ENCODE assay signal across 12 cellular contexts in genomic region chr2:189799531-189799930, GRCh38. TPM values are rescaled to one million over a fixed set of nuclear protein-coding genes. Genes with fewer than 3 reads are reported as not detected.
DNase-seq lines count a peak whose midpoint lies in the region; ATAC-seq, FAIRE-seq and TF ChIP-seq lines count a peak whose summit lies in the region.
"Had no signal": no experiment of that assay in that cellular context is flagged by ENCODE, and none has a peak within 500 bp of the region (broad histone marks: within the 10 kb centered on the region; RNA-seq: fewer than 3 reads in every experiment).

No MANE protein-coding gene starts in this region.

- no peak for FAIRE-seq in endothelial cell of umbilical vein (lab: Jason Lieb, UNC)
- FAIRE-seq in frontal cortex (lab: Jason Lieb, UNC) = no peak

- no peak overlapping the region for H3K4me2 ChIP-seq in endothelial cell of umbilical vein (ENCODE audit: insufficient read depth, low read length)

- no peak overlapping the region for H2AFZ ChIP-seq in endothelial cell of umbilical vein (ENCODE audit: low read depth, low read length)

- peaks cover 4% of the 10 kb centered on the region for H3K79me2 ChIP-seq in endothelial cell of umbilical vein (ENCODE audit: control insufficient read depth, insufficient read depth, low read length)

- TF ChIP-seq CTCF in endothelial cell of umbilical vein (IDR thresholded peaks at IDR 0.05; ENCODE audit: extremely low read depth in 1 of 2, insufficient read depth in 1 of 2, low read depth in 1 of 2, low read length in 2 of 2) (no peak), gastrocnemius medialis (IDR thresholded peaks at IDR 0.05 in 4 of 5, conservative IDR thresholded peaks at IDR 0.05 in 1 of 5) (no peak)

- H3K27me3 ChIP-seq in endothelial cell of umbilical vein (ENCODE audit: control insufficient read depth in 2 of 2, insufficient read depth in 2 of 2, low read length in 2 of 2) (no peaks in the 10 kb centered on the region), gastrocnemius medialis (no peaks in the 10 kb centered on the region)

- POLR2A ChIA-PET in endothelial cell of umbilical vein (lab: Charles Lee) = no interaction called here

- BruUV-seq in endothelial cell of umbilical vein (replicated peaks; lab: Mats Ljungman, UMichigan) = no TSS peak

- in situ Hi-C loops in gastrocnemius medialis (cut with MboI; ENCODE audit: low sequenced_read_pairs in 4 of 4) = loop anchor here in 3 of 4 donors (10.0 to 25.0 kb wide), 3 partner anchors 263 to 275 kb away; partner anchors contain the start of gene MSTN (in 2 of the 3)

- no peak for TF ChIP-seq POLR2A in endothelial cell of umbilical vein (IDR thresholded peaks at IDR 0.05; ENCODE audit: low read depth, low read length)
- TF ChIP-seq POLR2A in gastrocnemius medialis (IDR thresholded peaks at IDR 0.05) = no peak

- no peak overlapping the region for H3K27ac ChIP-seq in endothelial cell of umbilical vein (ENCODE audit: insufficient read depth, low read depth, low read length)
- H3K27ac ChIP-seq in gastrocnemius medialis = peak overlapping the region in 1 of 4 donors; percentile 15

- CTCF ChIA-PET in endothelial cell of umbilical vein (lab: Charles Lee) = interaction anchor here (0.9 to 2.7 kb wide), 18 partner anchors 8 to 515 kb away, joined by 3 to 51 read pairs (median 8); partner anchors contain the start of genes ANKAR, ASNSD1, MSTN and OSGEPL1

- H3K36me3 ChIP-seq in endothelial cell of umbilical vein (ENCODE audit: control insufficient read depth in 2 of 2, extremely low read depth in 1 of 2, insufficient read depth in 2 of 2, low read length in 2 of 2) = peaks cover 0 to 9% of the 10 kb centered on the region in 2 experiments
- H3K36me3 ChIP-seq in gastrocnemius medialis = peaks cover 0 to 20% of the 10 kb centered on the region in 2 donors

- no peaks in the 10 kb centered on the region for H3K9me1 ChIP-seq in endothelial cell of umbilical vein (replicated peaks; ENCODE audit: control insufficient read depth, extremely low read depth, insufficient read depth, low read length)

- intact Hi-C loops in endothelial cell of umbilical vein (cut with micrococcal nuclease) (no loop called here), gastrocnemius medialis (cut with DNase I; ENCODE audit: low total_unique reads) (loop anchor here (2.0 kb wide), 1 partner anchor 273 kb away; no protein-coding TSS in a partner anchor)

- H3K4me3 ChIP-seq in endothelial cell of umbilical vein (replicated peaks in 1 of 3; ENCODE audit: insufficient read depth in 1 of 3, low read depth in 1 of 3, low read length in 3 of 3) (no peak overlapping the region), gastrocnemius medialis (no peak overlapping the region)

- H3K4me1 ChIP-seq in endothelial cell of umbilical vein (ENCODE audit: control insufficient read depth, extremely low read depth, insufficient read depth, low read length) (no peaks in the 10 kb centered on the region), gastrocnemius medialis (peaks cover 17 to 27% of the 10 kb centered on the region in 2 donors)

- peak; percentile 66 to 82 for ATAC-seq in gastrocnemius medialis

- dilution Hi-C loops in endothelial cell of umbilical vein (cut with MboI; ENCODE audit: extremely low pct_ligation_motif_present, low sequenced_read_pairs) = no loop called here

- H3K9me3 ChIP-seq in endothelial cell of umbilical vein (replicated peaks; ENCODE audit: control insufficient read depth, insufficient read depth, low read length) (no peaks in the 10 kb centered on the region), gastrocnemius medialis (no peaks in the 10 kb centered on the region)

- H4K20me1 ChIP-seq in endothelial cell of umbilical vein (replicated peaks; ENCODE audit: control insufficient read depth, extremely low read depth, insufficient read depth, low read length) = no peaks in the 10 kb centered on the region

- DNase-seq in GM04504 (ENCODE audit: low read depth) = peak; percentile 34
- DNase-seq in RPMI7951 (ENCODE audit: low read depth) = peak; percentile 79
- peak; percentile 65 for DNase-seq in endothelial cell of umbilical vein (ENCODE audit: low read depth, low spot score)
- DNase-seq in gastrocnemius medialis = peak in 1 of 2 donors; percentile 45
- no peak for DNase-seq in HuH-7 (ENCODE audit: low spot score)
- DNase-seq in NCI-H1694 treated with DMSO at 0.1 percent for 48 hours (lab: John Stamatoyannopoulos, UW) = no peak
- no peak for DNase-seq in iPS-NIHi7 (ENCODE audit: extremely low spot score)
- DNase-seq in frontal cortex (ENCODE audit: low spot score in 2 of 2) = no peak
- DNase-seq: activated CD8-positive, alpha-beta memory T cell treated with anti-CD3 and anti-CD28 coated beads, Interleukin-2, amount 10 ng/mL, durations not matched to agents 7 days and 5 days; left cardiac atrium; NCI-H1436; stimulated activated CD4-positive, alpha-beta T cell treated with anti-CD3 and anti-CD28 coated beads, Interleukin-15, amount 100 ng/mL, for 24 hours had no signal

- no peak overlapping the region for H3K9ac ChIP-seq in endothelial cell of umbilical vein (replicated peaks; ENCODE audit: extremely low read depth, insufficient read depth, low read length)

TF ChIP-seq in endothelial cell of umbilical vein, 7 proteins besides CTCF, POLR2A, EP300 and RAD21:
- TF ChIP-seq POLR2AphosphoS5 (IDR thresholded peaks at IDR 0.05; ENCODE audit: insufficient read depth, low read depth, low read length) (no peak), JUN (IDR thresholded peaks at IDR 0.05; ENCODE audit: borderline replicate concordance, insufficient read depth, insufficient read length, low read depth) (peak; percentile 15), MYC (IDR thresholded peaks at IDR 0.05; ENCODE audit: low read depth, low read length) (no peak), GATA2 (IDR thresholded peaks at IDR 0.05; ENCODE audit: insufficient read depth, insufficient read length, low read depth, low read length) (no peak), FOS (IDR thresholded peaks at IDR 0.05; ENCODE audit: borderline replicate concordance, insufficient read depth, low read length) (peak; percentile 43), EZH2 (IDR thresholded peaks at IDR 0.05; ENCODE audit: borderline replicate concordance, low read depth, low read length, severe bottlenecking) (no peak)
- TF ChIP-seq, protein P1, sequence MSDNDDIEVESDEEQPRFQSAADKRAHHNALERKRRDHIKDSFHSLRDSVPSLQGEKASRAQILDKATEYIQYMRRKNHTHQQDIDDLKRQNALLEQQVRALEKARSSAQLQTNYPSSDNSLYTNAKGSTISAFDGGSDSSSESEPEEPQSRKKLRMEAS (IDR thresholded peaks at IDR 0.05; ENCODE audit: insufficient read depth, insufficient read length) = no peak

RNA-seq across cellular contexts. Expression of gene PMS1, which starts 15.3 kb away (rescaled TPM):
- total RNA-seq in RPMI7951 (2014; rRNA removed; shearing (Covaris generic)) = 27.3 and 30.3 TPM in 2 replicates
- total RNA-seq in endothelial cell of umbilical vein (27.8 and 28.4 TPM in 2 replicates), gastrocnemius medialis (10 to 100 TPM in 1 of 4 donors, 1 to 10 TPM in 3; 6.9 to 12.0 (median 8.8) TPM), frontal cortex (68.5 TPM)
- 4.9 and 6.6 TPM in 2 replicates for polyA plus RNA-seq in endothelial cell of umbilical vein
- polyA plus RNA-seq in endothelial cell of umbilical vein (2011; cell fraction: cytosol; rRNA removed) = 6.5 and 8.0 TPM in 2 replicates
- 20.9 and 28.1 TPM in 2 replicates for polyA plus RNA-seq in endothelial cell of umbilical vein (2011; cell fraction: nucleus; rRNA removed)
- polyA plus RNA-seq in endothelial cell of umbilical vein (2012) = 12.3 and 13.6 TPM in 2 replicates
- 17.9 and 24.2 TPM in 2 replicates for polyA minus RNA-seq in endothelial cell of umbilical vein
- 8.7 TPM for polyA minus RNA-seq in endothelial cell of umbilical vein (2011; cell fraction: cytosol; rRNA and poly(A)+ RNA removed)
- polyA minus RNA-seq in endothelial cell of umbilical vein (2011; cell fraction: nucleus; rRNA and poly(A)+ RNA removed) = 18.3 and 34.5 TPM in 2 replicates

RNA-seq across cellular contexts. Expression of gene ORMDL1, which starts 15.4 kb away (rescaled TPM):
- 75.7 and 84.3 TPM in 2 replicates for total RNA-seq in RPMI7951 (2014; rRNA removed; shearing (Covaris generic))
- total RNA-seq in endothelial cell of umbilical vein (58.0 and 63.3 TPM in 2 replicates), gastrocnemius medialis (10 to 100 TPM; 13.3 to 38.9 (median 23.7) TPM), frontal cortex (45.2 TPM)
- polyA plus RNA-seq in endothelial cell of umbilical vein = 51.7 and 54.5 TPM in 2 replicates
- polyA plus RNA-seq in endothelial cell of umbilical vein (2011; cell fraction: cytosol; rRNA removed) = 36.2 and 40.5 TPM in 2 replicates
- polyA plus RNA-seq in endothelial cell of umbilical vein (2011; cell fraction: nucleus; rRNA removed) = 383 and 483 TPM in 2 replicates
- 59.1 and 66.8 TPM in 2 replicates for polyA plus RNA-seq in endothelial cell of umbilical vein (2012)
- polyA minus RNA-seq in endothelial cell of umbilical vein = 37.4 and 41.2 TPM in 2 replicates
- 11.5 TPM for polyA minus RNA-seq in endothelial cell of umbilical vein (2011; cell fraction: cytosol; rRNA and poly(A)+ RNA removed)
- polyA minus RNA-seq in endothelial cell of umbilical vein (2011; cell fraction: nucleus; rRNA and poly(A)+ RNA removed) = 59.3 and 110 TPM in 2 replicates

RNA-seq across cellular contexts. Expression of gene OSGEPL1, which starts 36.9 kb away (rescaled TPM):
- 19.7 and 27.6 TPM in 2 replicates for total RNA-seq in RPMI7951 (2014; rRNA removed; shearing (Covaris generic))
- 5.4 and 5.9 TPM in 2 replicates for total RNA-seq in endothelial cell of umbilical vein
- 2.2 and 2.7 TPM in 2 replicates for polyA plus RNA-seq in endothelial cell of umbilical vein
- polyA plus RNA-seq in endothelial cell of umbilical vein (2011; cell fraction: cytosol; rRNA removed) = 3.3 and 3.6 TPM in 2 replicates
- 5.8 and 6.3 TPM in 2 replicates for polyA plus RNA-seq in endothelial cell of umbilical vein (2011; cell fraction: nucleus; rRNA removed)
- polyA plus RNA-seq in endothelial cell of umbilical vein (2012) = 5.9 and 6.7 TPM in 2 replicates
- polyA minus RNA-seq in endothelial cell of umbilical vein = 1.3 and 5.9 TPM in 2 replicates
- polyA minus RNA-seq in endothelial cell of umbilical vein (2011; cell fraction: cytosol; rRNA and poly(A)+ RNA removed) = 2.5 TPM
- 4.7 and 5.8 TPM in 2 replicates for polyA minus RNA-seq in endothelial cell of umbilical vein (2011; cell fraction: nucleus; rRNA and poly(A)+ RNA removed)
- 10 to 100 TPM in 1 of 4 donors, 1 to 10 TPM in 3; 2.1 to 15.6 (median 6.5) TPM for total RNA-seq in gastrocnemius medialis
- total RNA-seq in frontal cortex = 26.1 TPM

Comparison
In these comparisons a context has a peak if more than half of its experiments do, and no peak if none do; other contexts are left out.
1. DNase-seq: peak in GM04504 (single experiment), RPMI7951 (single experiment) and endothelial cell of umbilical vein (single experiment); none in HuH-7 (single experiment), NCI-H1694 treated with DMSO at 0.1 percent for 48 hours (single experiment), iPS-NIHi7 (single experiment) and frontal cortex (0 of 2).